In genomic region chr6:43477235-43478007, GRCh38 we compare ENCODE assay signal across 8 cellular contexts. TPM values are rescaled to one million over a fixed set of nuclear protein-coding genes. Genes with fewer than 3 reads are reported as not detected.
A peak's percentile ranks its signal among the peaks of the same experiment; 100 is the strongest.
DNase-seq lines count a peak whose midpoint lies in the region; ATAC-seq and TF ChIP-seq lines count a peak whose summit lies in the region.

Gene TJAP1, plus strand, starts transcription at chr6:43477570. Its CDS starts 21,432 bp downstream, at chr6:43499002.

- intact Hi-C loops in CD8-positive, alpha-beta T cell (cut with DNase I, micrococcal nuclease) = loop anchor here (1.0 to 5.0 kb wide), 12 partner anchors 22 to 305 kb away; partner anchors contain the start of genes ABCC10 (in 2 of the 2), POLH (in 2 of the 2), SRF (in 2 of the 2) and XPO5 (in 2 of the 2)

- no peaks in the 10 kb centered on the region for H3K36me3 ChIP-seq in CD8-positive, alpha-beta T cell (ENCODE audit: insufficient read depth, low read length)
- no peaks in the 10 kb centered on the region for H3K36me3 ChIP-seq in HUES64 (ENCODE audit: insufficient read depth, low read length)
- peaks cover 4% of the 10 kb centered on the region for H3K36me3 ChIP-seq in OCI-LY3 (replicated peaks; ENCODE audit: low read depth, low read length)

- H2AFZ ChIP-seq in OCI-LY3 (ENCODE audit: low read depth, low read length) = peak within 1 kb of the TSS; percentile 87

- H3K36me3 Mint-ChIP-seq in CD8-positive, alpha-beta T cell = peaks cover 16% of the 10 kb centered on the region

- POLR2A ChIA-PET in CD8-positive, alpha-beta T cell (lab: Charles Lee) = interaction anchor here (0.7 to 2.4 kb wide), 12 partner anchors 17 to 770 kb away, joined by 3 to 10 read pairs (median 4); partner anchors contain the start of genes ABCC10, DLK2, HSP90AB1 and POLR1C

- H3K4me3 ChIP-seq in CD8-positive, alpha-beta T cell (ENCODE audit: low read depth, low read length) = peak within 1 kb of the TSS; percentile 64
- H3K4me3 ChIP-seq in HUES64 (ENCODE audit: low read length) = peak within 1 kb of the TSS; percentile 80
- peak within 1 kb of the TSS; percentile 81 for H3K4me3 ChIP-seq in OCI-LY3 (ENCODE audit: low read length)

- H3K79me2 ChIP-seq in OCI-LY3 (ENCODE audit: low read length) = peaks cover 47% of the 10 kb centered on the region

- no peaks in the 10 kb centered on the region for H3K9me3 ChIP-seq in CD8-positive, alpha-beta T cell (ENCODE audit: low read length)
- H3K9me3 ChIP-seq in HUES64 (ENCODE audit: insufficient read depth, low read depth, low read length) (no peaks in the 10 kb centered on the region), OCI-LY3 (ENCODE audit: insufficient read depth, low read length) (no peaks in the 10 kb centered on the region)

- H3K4me2 ChIP-seq in OCI-LY3 (ENCODE audit: low read length) = peak within 1 kb of the TSS; percentile 95

- no peaks in the 10 kb centered on the region for H3K9me3 Mint-ChIP-seq in CD8-positive, alpha-beta T cell

- H4K20me1 ChIP-seq in OCI-LY3 (ENCODE audit: insufficient read depth, low read length) = peaks cover 8% of the 10 kb centered on the region; the same call in 1 of the 2 replicates

- H3K27ac ChIP-seq in CD8-positive, alpha-beta T cell (ENCODE audit: low read depth, low read length) = peak within 1 kb of the TSS; percentile 93
- peak within 1 kb of the TSS; percentile 49; the same call in 1 of the 2 replicates for H3K27ac ChIP-seq in HUES64 (ENCODE audit: low read depth, low read length)
- H3K27ac ChIP-seq in OCI-LY3 (ENCODE audit: low read length) = peak within 1 kb of the TSS; percentile 20; the same call in 1 of the 2 replicates

- peak; percentile 93 to 98 (median 97) for DNase-seq in CD8-positive, alpha-beta T cell
- DNase-seq in activated T-cell treated with anti-CD3 and anti-CD28 coated beads for 1 hour (ENCODE audit: low read depth) = peak; percentile 98
- DNase-seq in epidermal melanocyte (ENCODE audit: insufficient read length, low spot score) = peak; percentile 72
- DNase-seq in middle frontal gyrus (ENCODE audit: extremely low spot score, low spot score) = peak; percentile 84
- DNase-seq in stimulated activated CD8-positive, alpha-beta memory T cell treated with anti-CD3 and anti-CD28 coated beads, Interleukin-2, amount 100 ng/mL, for 1 hour (ENCODE audit: low read depth in 2 of 2) = peak; percentile 95 to 97

- peak; percentile 99 for ATAC-seq in CD8-positive, alpha-beta T cell
- peak; percentile 80 for ATAC-seq in GM19467 (IDR thresholded peaks at IDR 0.05; ENCODE audit: unreplicated experiment)

- WGBS in HUES64 = 5% methylated on average over 34 of the region's 34 CpGs

- CTCF ChIA-PET in CD8-positive, alpha-beta T cell (lab: Charles Lee) = interaction anchor here (0.5 to 0.8 kb wide), 2 partner anchors 12 to 97 kb away, joined by 3 read pairs; no protein-coding TSS in a partner anchor

- no peak for TF ChIP-seq CTCF in CD8-positive, alpha-beta T cell (IDR thresholded peaks at IDR 0.05)
- no peak for TF ChIP-seq CTCF in OCI-LY3 (IDR thresholded peaks at IDR 0.05; ENCODE audit: low read depth, low read length)

- H3K27me3 Mint-ChIP-seq in CD8-positive, alpha-beta T cell (ENCODE audit: low read depth) = no peaks in the 10 kb centered on the region

- H3K9ac ChIP-seq in HUES64 (ENCODE audit: low read depth, low read length) (peak within 1 kb of the TSS; percentile 78), OCI-LY3 (ENCODE audit: low read length) (peak within 1 kb of the TSS; percentile 75)

- H3K4me1 ChIP-seq in CD8-positive, alpha-beta T cell (ENCODE audit: insufficient read depth, low read length) = peaks cover 17% of the 10 kb centered on the region
- H3K4me1 ChIP-seq in HUES64 (ENCODE audit: insufficient read depth, low read length) (peaks cover 27% of the 10 kb centered on the region), OCI-LY3 (ENCODE audit: low read length) (peaks cover 14% of the 10 kb centered on the region)

- peak within 1 kb of the TSS; percentile 95 for H3K4me3 Mint-ChIP-seq in CD8-positive, alpha-beta T cell

- H3K4me1 Mint-ChIP-seq in CD8-positive, alpha-beta T cell (ENCODE audit: low read depth) = peaks cover 48% of the 10 kb centered on the region

- H3K27me3 ChIP-seq in CD8-positive, alpha-beta T cell (ENCODE audit: insufficient read depth, low read length) = no peaks in the 10 kb centered on the region
- H3K27me3 ChIP-seq in HUES64 (ENCODE audit: insufficient read depth, low read length) (no peaks in the 10 kb centered on the region), OCI-LY3 (ENCODE audit: low read depth, low read length) (no peaks in the 10 kb centered on the region)

- peak within 1 kb of the TSS; percentile 97 for H3K27ac Mint-ChIP-seq in CD8-positive, alpha-beta T cell

RNA-seq across cellular contexts. Expression of gene TJAP1, which starts in this region (rescaled TPM):
- total RNA-seq in CD8-positive, alpha-beta T cell = 10 to 100 TPM; 29.2 to 29.7 TPM
- polyA plus RNA-seq in HUES64 (2013, experiment 1 of 2) = 26.0 TPM
- 25.1 TPM for polyA plus RNA-seq in HUES64 (2013, experiment 2 of 2)

Comparison
In these comparisons a context has a peak if more than half of its experiments do, and no peak if none do; other contexts are left out.
1. Peak in every context shown above with its lines: DNase-seq, ATAC-seq, H3K4me3 ChIP-seq and H3K27ac ChIP-seq.
2. H3K27ac ChIP-seq: peak in every context shown above with its lines; median percentile 93 in CD8-positive, alpha-beta T cell; 49 in HUES64; 20 in OCI-LY3.